Comparison of ENCODE assay signal across 1 cellular context in the genomic region with DNA sequence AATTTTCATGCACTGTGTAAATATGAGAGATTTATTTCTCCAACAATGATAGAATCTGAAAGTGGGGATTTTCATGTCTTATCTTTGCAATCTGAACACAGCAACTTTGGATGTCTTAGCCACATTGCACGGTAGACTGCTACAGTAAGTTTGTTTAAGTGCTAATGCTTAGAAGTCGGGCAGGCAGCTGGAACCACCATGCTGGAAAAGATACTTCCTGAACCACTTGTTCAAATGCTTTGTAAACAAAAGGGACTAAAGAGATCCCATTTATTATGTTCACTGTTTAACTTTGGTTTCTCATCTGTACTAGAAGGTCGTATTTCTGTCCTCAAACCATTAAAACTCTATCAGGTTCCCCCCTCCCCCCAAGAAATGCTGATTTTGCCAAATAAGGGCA.
TF ChIP-seq lines count a peak whose summit lies in the region.

No MANE protein-coding gene starts in this region.

TF ChIP-seq in GM23338, 12 proteins besides CTCF, POLR2A, EP300 and RAD21 (continued from another document):
- TF ChIP-seq, protein P1, sequence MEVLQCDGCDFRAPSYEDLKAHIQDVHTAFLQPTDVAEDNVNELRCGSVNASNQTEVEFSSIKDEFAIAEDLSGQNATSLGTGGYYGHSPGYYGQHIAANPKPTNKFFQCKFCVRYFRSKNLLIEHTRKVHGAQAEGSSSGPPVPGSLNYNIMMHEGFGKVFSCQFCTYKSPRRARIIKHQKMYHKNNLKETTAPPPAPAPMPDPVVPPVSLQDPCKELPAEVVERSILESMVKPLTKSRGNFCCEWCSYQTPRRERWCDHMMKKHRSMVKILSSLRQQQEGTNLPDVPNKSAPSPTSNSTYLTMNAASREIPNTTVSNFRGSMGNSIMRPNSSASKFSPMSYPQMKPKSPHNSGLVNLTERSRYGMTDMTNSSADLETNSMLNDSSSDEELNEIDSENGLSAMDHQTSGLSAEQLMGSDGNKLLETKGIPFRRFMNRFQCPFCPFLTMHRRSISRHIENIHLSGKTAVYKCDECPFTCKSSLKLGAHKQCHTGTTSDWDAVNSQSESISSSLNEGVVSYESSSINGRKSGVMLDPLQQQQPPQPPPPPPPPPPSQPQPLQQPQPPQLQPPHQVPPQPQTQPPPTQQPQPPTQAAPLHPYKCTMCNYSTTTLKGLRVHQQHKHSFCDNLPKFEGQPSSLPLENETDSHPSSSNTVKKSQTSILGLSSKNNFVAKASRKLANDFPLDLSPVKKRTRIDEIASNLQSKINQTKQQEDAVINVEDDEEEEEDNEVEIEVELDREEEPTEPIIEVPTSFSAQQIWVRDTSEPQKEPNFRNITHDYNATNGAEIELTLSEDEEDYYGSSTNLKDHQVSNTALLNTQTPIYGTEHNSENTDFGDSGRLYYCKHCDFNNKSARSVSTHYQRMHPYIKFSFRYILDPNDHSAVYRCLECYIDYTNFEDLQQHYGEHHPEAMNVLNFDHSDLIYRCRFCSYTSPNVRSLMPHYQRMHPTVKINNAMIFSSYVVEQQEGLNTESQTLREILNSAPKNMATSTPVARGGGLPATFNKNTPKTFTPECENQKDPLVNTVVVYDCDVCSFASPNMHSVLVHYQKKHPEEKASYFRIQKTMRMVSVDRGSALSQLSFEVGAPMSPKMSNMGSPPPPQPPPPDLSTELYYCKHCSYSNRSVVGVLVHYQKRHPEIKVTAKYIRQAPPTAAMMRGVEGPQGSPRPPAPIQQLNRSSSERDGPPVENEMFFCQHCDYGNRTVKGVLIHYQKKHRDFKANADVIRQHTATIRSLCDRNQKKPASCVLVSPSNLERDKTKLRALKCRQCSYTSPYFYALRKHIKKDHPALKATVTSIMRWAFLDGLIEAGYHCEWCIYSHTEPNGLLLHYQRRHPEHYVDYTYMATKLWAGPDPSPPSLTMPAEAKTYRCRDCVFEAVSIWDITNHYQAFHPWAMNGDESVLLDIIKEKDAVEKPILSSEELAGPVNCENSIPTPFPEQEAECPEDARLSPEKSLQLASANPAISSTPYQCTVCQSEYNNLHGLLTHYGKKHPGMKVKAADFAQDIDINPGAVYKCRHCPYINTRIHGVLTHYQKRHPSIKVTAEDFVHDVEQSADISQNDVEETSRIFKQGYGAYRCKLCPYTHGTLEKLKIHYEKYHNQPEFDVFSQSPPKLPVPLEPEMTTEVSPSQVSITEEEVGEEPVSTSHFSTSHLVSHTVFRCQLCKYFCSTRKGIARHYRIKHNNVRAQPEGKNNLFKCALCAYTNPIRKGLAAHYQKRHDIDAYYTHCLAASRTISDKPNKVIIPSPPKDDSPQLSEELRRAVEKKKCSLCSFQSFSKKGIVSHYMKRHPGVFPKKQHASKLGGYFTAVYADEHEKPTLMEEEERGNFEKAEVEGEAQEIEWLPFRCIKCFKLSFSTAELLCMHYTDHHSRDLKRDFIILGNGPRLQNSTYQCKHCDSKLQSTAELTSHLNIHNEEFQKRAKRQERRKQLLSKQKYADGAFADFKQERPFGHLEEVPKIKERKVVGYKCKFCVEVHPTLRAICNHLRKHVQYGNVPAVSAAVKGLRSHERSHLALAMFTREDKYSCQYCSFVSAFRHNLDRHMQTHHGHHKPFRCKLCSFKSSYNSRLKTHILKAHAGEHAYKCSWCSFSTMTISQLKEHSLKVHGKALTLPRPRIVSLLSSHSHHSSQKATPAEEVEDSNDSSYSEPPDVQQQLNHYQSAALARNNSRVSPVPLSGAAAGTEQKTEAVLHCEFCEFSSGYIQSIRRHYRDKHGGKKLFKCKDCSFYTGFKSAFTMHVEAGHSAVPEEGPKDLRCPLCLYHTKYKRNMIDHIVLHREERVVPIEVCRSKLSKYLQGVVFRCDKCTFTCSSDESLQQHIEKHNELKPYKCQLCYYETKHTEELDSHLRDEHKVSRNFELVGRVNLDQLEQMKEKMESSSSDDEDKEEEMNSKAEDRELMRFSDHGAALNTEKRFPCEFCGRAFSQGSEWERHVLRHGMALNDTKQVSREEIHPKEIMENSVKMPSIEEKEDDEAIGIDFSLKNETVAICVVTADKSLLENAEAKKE (CRISPR knock-in tag; IDR thresholded peaks at IDR 0.05) = no peak
- TF ChIP-seq NANOG (IDR thresholded peaks at IDR 0.05; ENCODE audit: borderline replicate concordance) = no peak
- no peak for TF ChIP-seq EZH2phosphoT487 (IDR thresholded peaks at IDR 0.05; ENCODE audit: unreplicated experiment)
- no peak for TF ChIP-seq ZNF114 (CRISPR knock-in tag; IDR thresholded peaks at IDR 0.05)
- no peak for TF ChIP-seq POLR2AphosphoS5 (IDR thresholded peaks at IDR 0.05; ENCODE audit: low read depth)
